Comparison of ENCODE assay signal across 12 cellular contexts in genomic region chr9:19665146-19665863, GRCh38.
DNase-seq lines count a peak whose midpoint lies in the region; ATAC-seq and TF ChIP-seq lines count a peak whose summit lies in the region.
"Had no signal": no experiment of that assay in that cellular context is flagged by ENCODE, and none has a peak within 500 bp of the region (broad histone marks: within the 10 kb centered on the region; RNA-seq: fewer than 3 reads in every experiment).

No MANE protein-coding gene starts in this region.

- no peak overlapping the region for H3K4me3 Mint-ChIP-seq in osteocyte (ENCODE audit: unreplicated experiment)

- ATAC-seq in GM21529 (IDR thresholded peaks at IDR 0.05; ENCODE audit: unreplicated experiment) (peak; percentile 100), HG03159 (IDR thresholded peaks at IDR 0.05; ENCODE audit: unreplicated experiment) (peak; percentile 99)
- ATAC-seq: A549, K562 had no signal

- no peak overlapping the region for H3K27ac Mint-ChIP-seq in osteocyte (ENCODE audit: unreplicated experiment)

- DNase-seq in activated CD4-positive, alpha-beta T cell treated with anti-CD3 and anti-CD28 coated beads for 48 hours = peak; percentile 23
- no peak for DNase-seq in activated CD4-positive, alpha-beta T cell treated with anti-CD3 and anti-CD28 coated beads, Interleukin-2, amount 50 U/mL, for 1 hour
- peak; percentile 23 for DNase-seq in kidney tubule cell (ENCODE audit: low spot score)
- DNase-seq in EL = no peak
- DNase-seq in NCI-H69 (lab: John Stamatoyannopoulos, UW) = no peak
- DNase-seq in osteocyte (ENCODE audit: extremely low spot score, unreplicated experiment) = no peak
- DNase-seq: erythroblast, kidney had no signal

- H3K27me3 Mint-ChIP-seq in osteocyte (ENCODE audit: unreplicated experiment) = peaks cover under 1% of the 10 kb centered on the region

- H3K4me1 Mint-ChIP-seq in osteocyte (ENCODE audit: unreplicated experiment) = no peaks in the 10 kb centered on the region

- no peaks in the 10 kb centered on the region for H3K9me3 Mint-ChIP-seq in osteocyte (ENCODE audit: unreplicated experiment)

- H3K36me3 Mint-ChIP-seq in osteocyte (ENCODE audit: unreplicated experiment) = no peaks in the 10 kb centered on the region

- TF ChIP-seq CTCF in osteocyte (IDR thresholded peaks at IDR 0.05) = no peak

Comparison
In these comparisons a context has a peak if more than half of its experiments do, and no peak if none do; other contexts are left out.
1. DNase-seq: peak in activated CD4-positive, alpha-beta T cell treated with anti-CD3 and anti-CD28 coated beads for 48 hours (single experiment) and kidney tubule cell (single experiment); none in activated CD4-positive, alpha-beta T cell treated with anti-CD3 and anti-CD28 coated beads, Interleukin-2, amount 50 U/mL, for 1 hour (single experiment), EL (single experiment), NCI-H69 (single experiment) and osteocyte (single experiment).